Comparison of ENCODE assay signal across 10 cellular contexts in the genomic region with DNA sequence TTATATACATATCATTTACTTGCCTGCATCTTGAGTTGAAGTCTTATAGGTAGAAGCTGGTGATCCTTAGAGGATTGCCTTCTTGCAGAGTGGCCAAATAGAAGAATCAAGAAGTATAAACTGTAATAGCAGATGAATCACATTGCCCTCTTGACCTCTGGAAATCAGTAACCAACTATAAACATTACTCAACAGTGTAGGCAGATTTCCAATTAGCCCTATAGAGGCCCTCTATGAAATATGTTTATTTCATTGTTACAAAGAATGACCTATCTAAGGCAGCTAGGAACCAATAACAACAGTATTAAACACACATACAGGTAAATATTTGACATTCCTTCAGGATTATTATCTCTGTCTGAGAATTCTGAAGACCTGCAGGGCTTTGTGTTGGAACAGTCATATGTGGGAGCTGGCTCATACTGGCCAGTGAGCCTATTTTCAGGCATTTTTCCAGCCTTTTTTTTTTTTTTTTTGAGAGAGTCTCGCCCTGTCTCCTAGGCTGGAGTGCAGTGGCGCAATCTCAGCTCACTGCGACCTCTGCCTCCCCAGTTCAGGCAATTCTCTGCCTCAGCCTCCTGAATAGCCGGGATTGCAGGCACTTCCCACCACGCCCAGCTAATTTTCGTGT. TPM values are rescaled to one million over a fixed set of nuclear protein-coding genes. Genes with fewer than 3 reads are reported as not detected.
DNase-seq lines count a peak whose midpoint lies in the region; ATAC-seq and TF ChIP-seq lines count a peak whose summit lies in the region.
"Had no signal": no experiment of that assay in that cellular context is flagged by ENCODE, and none has a peak within 500 bp of the region (broad histone marks: within the 10 kb centered on the region; RNA-seq: fewer than 3 reads in every experiment).

No MANE protein-coding gene starts in this region.

- H3K4me1 Mint-ChIP-seq in Calu3 (ENCODE audit: low read depth, unreplicated experiment): peaks cover 15% of the 10 kb centered on the region
- H3K4me1 Mint-ChIP-seq in nephron: no peaks in the 10 kb centered on the region

- intact Hi-C loops in Calu3 (cut with micrococcal nuclease; ENCODE audit: unreplicated experiment): loop anchor here (2.0 kb wide), 1 partner anchor 62 kb away; no protein-coding TSS in a partner anchor

- H3K4me3 Mint-ChIP-seq in Calu3 (ENCODE audit: low read depth, unreplicated experiment) (no peak overlapping the region), nephron (no peak overlapping the region)

- no peaks in the 10 kb centered on the region for H3K27me3 Mint-ChIP-seq in Calu3 (ENCODE audit: unreplicated experiment)
- H3K27me3 Mint-ChIP-seq in nephron (ENCODE audit: low read depth): no peaks in the 10 kb centered on the region

- in situ Hi-C loops in GM13977 (cut with MboI; ENCODE audit: low pct_unique_long_range_greater_than_20kb, low sequenced_read_pairs, unreplicated experiment): no loop called here

- H3K27ac Mint-ChIP-seq in Calu3 (ENCODE audit: unreplicated experiment) (peak overlapping the region; percentile 39), nephron (peak overlapping the region in 2 of 3 experiments; percentile 52 to 89)

- peak; percentile 68 for ATAC-seq in esophagus mucosa
- no peak for ATAC-seq in GM19467 (IDR thresholded peaks at IDR 0.05; ENCODE audit: unreplicated experiment)
- ATAC-seq in HG03196 (IDR thresholded peaks at IDR 0.05; ENCODE audit: unreplicated experiment): no peak

- no peak for TF ChIP-seq CTCF in Calu3 (IDR thresholded peaks at IDR 0.05; ENCODE audit: unreplicated experiment)
- TF ChIP-seq CTCF in nephron (IDR thresholded peaks at IDR 0.05; ENCODE audit: unreplicated experiment in 3 of 3): no peak
- no peak for TF ChIP-seq CTCF in GM13977 (IDR thresholded peaks at IDR 0.05; ENCODE audit: extremely low read depth, insufficient read depth, missing control alignments)

- no peaks in the 10 kb centered on the region for H3K9me3 Mint-ChIP-seq in Calu3 (ENCODE audit: low read depth, unreplicated experiment)
- H3K9me3 Mint-ChIP-seq in nephron: peaks cover 3% of the 10 kb centered on the region

- BruUV-seq in Calu3 (replicated peaks; lab: Mats Ljungman, UMichigan): no TSS peak

- CTCF ChIA-PET in Calu3 (lab: Charles Lee): interaction anchor here (0.7 to 1.8 kb wide), 3 partner anchors 16 to 131 kb away, joined by 3 to 12 read pairs (median 3); no protein-coding TSS in a partner anchor

- peak; percentile 55 for DNase-seq in Calu3
- DNase-seq in NOMO-1 treated with dmso at 0.1 percent for 144 hours (lab: John Stamatoyannopoulos, UW; ENCODE audit: unreplicated experiment): peak; percentile 14
- no peak for DNase-seq in RPMI8226
- DNase-seq in GM13977 (ENCODE audit: low spot score): no peak
- DNase-seq: activated CD8-positive, alpha-beta memory T cell treated with anti-CD3 and anti-CD28 coated beads, Interleukin-2, amount 50 U/mL, for 4 hours; cortex of kidney had no signal

- H3K36me3 Mint-ChIP-seq in Calu3 (ENCODE audit: insufficient read depth, unreplicated experiment) (peaks cover 5% of the 10 kb centered on the region), nephron (ENCODE audit: low read depth) (no peaks in the 10 kb centered on the region)

RNA-seq across cellular contexts. Expression of a gene that starts 7.2 kb away (rescaled TPM):
- total RNA-seq in Calu3 (2022): 148 and 173 TPM in 2 replicates
- 73.1 TPM for total RNA-seq in esophagus mucosa

Comparison
In these comparisons a context has a peak if more than half of its experiments do, and no peak if none do; other contexts are left out.
1. DNase-seq: peak in Calu3 (single experiment) and NOMO-1 treated with dmso at 0.1 percent for 144 hours (single experiment); none in RPMI8226 (single experiment) and GM13977 (single experiment).